ENCODE assay signal across 21 cellular contexts in genomic region chr15:57526615-57527014, GRCh38.
A peak's percentile ranks its signal among the peaks of the same experiment; 100 is the strongest.
DNase-seq lines count a peak whose midpoint lies in the region; ATAC-seq and TF ChIP-seq lines count a peak whose summit lies in the region.
"Had no signal": no experiment of that assay in that cellular context is flagged by ENCODE, and none has a peak within 500 bp of the region (broad histone marks: within the 10 kb centered on the region; RNA-seq: fewer than 3 reads in every experiment).

No MANE protein-coding gene starts in this region.

- H3K14ac ChIP-seq in neuronal stem cell (ENCODE audit: low read length), result no peak overlapping the region

- TF ChIP-seq CTCF in cardiac muscle cell (IDR thresholded peaks at IDR 0.05; ENCODE audit: low read depth, low read length) (no peak), left ventricle myocardium inferior (IDR thresholded peaks at IDR 0.05; ENCODE audit: borderline replicate concordance) (no peak), vagina (IDR thresholded peaks at IDR 0.05) (no peak)

- no CpG with 5 or more reads among the region's 5 CpGs for WGBS in neuronal stem cell (ENCODE audit: extremely low coverage in 2 of 2, insufficient read length in 2 of 2, insufficient replicate concordance in 1 of 2), 2 donors

- H2BK5ac ChIP-seq in neuronal stem cell (ENCODE audit: low read length), result no peak overlapping the region

- H3K27ac ChIP-seq in cardiac muscle cell, result peak overlapping the region; percentile 3
- H3K27ac ChIP-seq in left ventricle myocardium inferior (replicated peaks), result no peak overlapping the region
- H3K27ac ChIP-seq in neuronal stem cell (replicated peaks; ENCODE audit: low read length), result no peak overlapping the region
- H3K27ac ChIP-seq in vagina, result peak overlapping the region; percentile 45
- H3K27ac ChIP-seq: BLaER1, SJCRH30 had no signal

- no peak overlapping the region for H2BK12ac ChIP-seq in neuronal stem cell (ENCODE audit: low read length)

- no peak overlapping the region for H4K91ac ChIP-seq in neuronal stem cell (ENCODE audit: low read depth, low read length, poor library complexity)

- H3K4me1 ChIP-seq in cardiac muscle cell (ENCODE audit: low read depth) (peaks cover 35% of the 10 kb centered on the region), left ventricle myocardium inferior (peaks cover 14% of the 10 kb centered on the region), neuronal stem cell (ENCODE audit: control insufficient read depth in 2 of 2, insufficient read depth in 1 of 2, low read depth in 1 of 2, low read length in 2 of 2) (peaks cover 0 to 4% of the 10 kb centered on the region in 2 donors), vagina (peaks cover 35% of the 10 kb centered on the region), HAP-1 (peaks cover 16% of the 10 kb centered on the region)

- no peak overlapping the region for H2BK120ac ChIP-seq in neuronal stem cell (ENCODE audit: low read depth, low read length)

- H3K36me3 ChIP-seq in cardiac muscle cell (peaks cover 58% of the 10 kb centered on the region), left ventricle myocardium inferior (no peaks in the 10 kb centered on the region), neuronal stem cell (replicated peaks in 1 of 2; ENCODE audit: control insufficient read depth in 2 of 2, insufficient read depth in 2 of 2, low read length in 2 of 2) (no peaks in the 10 kb centered on the region), vagina (no peaks in the 10 kb centered on the region), HAP-1 (replicated peaks) (no peaks in the 10 kb centered on the region)
- H3K36me3 ChIP-seq: BLaER1, SJCRH30 had no signal

- no peak overlapping the region for H4K8ac ChIP-seq in neuronal stem cell (ENCODE audit: low read depth, low read length)

- H3K9me3 ChIP-seq in cardiac muscle cell (ENCODE audit: low read depth) (no peaks in the 10 kb centered on the region), left ventricle myocardium inferior (replicated peaks) (no peaks in the 10 kb centered on the region), neuronal stem cell (replicated peaks in 1 of 2; ENCODE audit: control insufficient read depth in 2 of 2, insufficient read depth in 1 of 2, low read depth in 1 of 2, low read length in 2 of 2) (no peaks in the 10 kb centered on the region), vagina (no peaks in the 10 kb centered on the region), HAP-1 (no peaks in the 10 kb centered on the region)
- H3K9me3 ChIP-seq: BLaER1, SJCRH30 had no signal

- DNase-seq in cardiac muscle cell (ENCODE audit: low read depth in 1 of 2, low spot score in 1 of 2) (no peak), left ventricle myocardium inferior (no peak), neuronal stem cell (ENCODE audit: low spot score) (no peak), vagina (ENCODE audit: extremely low spot score in 2 of 2) (no peak), DMS 273 (lab: John Stamatoyannopoulos, UW; ENCODE audit: unreplicated experiment) (no peak), left cardiac atrium (no peak), HAP-1 (ENCODE audit: low spot score in 2 of 2) (no peak)
- DNase-seq: 8988T; CD4-positive, alpha-beta T cell; HCEC 1CT; KG1; MM.1S; NCI-H1694; NCI-H2029 treated with DMSO at 0.1 percent for 48 hours; NCI-H2171; NCI-H226; NCI-H774; PC-3; SJCRH30 had no signal

- H3K18ac ChIP-seq in neuronal stem cell (ENCODE audit: low read length), result peak overlapping the region; percentile 15

- H2BK15ac ChIP-seq in neuronal stem cell (ENCODE audit: low read length), result no peak overlapping the region

- no peak overlapping the region for H3K23ac ChIP-seq in neuronal stem cell (ENCODE audit: low read depth, low read length, poor library complexity)

- no peak overlapping the region for H2AK5ac ChIP-seq in neuronal stem cell (ENCODE audit: low read depth, low read length)

- H3K27me3 ChIP-seq in cardiac muscle cell, result no peaks in the 10 kb centered on the region
- no peaks in the 10 kb centered on the region for H3K27me3 ChIP-seq in left ventricle myocardium inferior (ENCODE audit: low read depth)
- H3K27me3 ChIP-seq in neuronal stem cell (ENCODE audit: control insufficient read depth in 3 of 3, insufficient read depth in 3 of 3, low read depth in 1 of 3, low read length in 3 of 3), result no peaks in the 10 kb centered on the region
- no peaks in the 10 kb centered on the region for H3K27me3 ChIP-seq in vagina
- no peaks in the 10 kb centered on the region for H3K27me3 ChIP-seq in HAP-1 (ENCODE audit: low read depth)
- H3K27me3 ChIP-seq: BLaER1, SJCRH30 had no signal

- no peak overlapping the region for H3K4ac ChIP-seq in neuronal stem cell (ENCODE audit: low read length)

- TF ChIP-seq POLR2A in vagina (IDR thresholded peaks at IDR 0.05), result no peak

- H3K4me2 ChIP-seq in neuronal stem cell (ENCODE audit: insufficient read depth, low read length, poor library complexity, severe bottlenecking), result no peak overlapping the region

- no peaks in the 10 kb centered on the region for H3K79me1 ChIP-seq in neuronal stem cell (ENCODE audit: low read depth, low read length)

- in situ Hi-C loops in HAP-1 (cut with MboI; ENCODE audit: low sequenced_read_pairs), result loop anchor here (25.0 kb wide), 1 partner anchor 1039 kb away; no protein-coding TSS in a partner anchor

- H3K4me3 ChIP-seq in cardiac muscle cell, result no peak overlapping the region
- H3K4me3 ChIP-seq in left ventricle myocardium inferior, result no peak overlapping the region
- H3K4me3 ChIP-seq in neuronal stem cell (ENCODE audit: low read length in 2 of 2), result no peak overlapping the region
- no peak overlapping the region for H3K4me3 ChIP-seq in vagina
- no peak overlapping the region for H3K4me3 ChIP-seq in HAP-1
- H3K4me3 ChIP-seq: BLaER1, SJCRH30 had no signal

- H3K9ac ChIP-seq in neuronal stem cell (ENCODE audit: low read depth, low read length, poor library complexity), result no peak overlapping the region
- H3K9ac ChIP-seq: BLaER1 had no signal

- H2AFZ ChIP-seq in neuronal stem cell (ENCODE audit: low read length), result no peak overlapping the region

- intact Hi-C loops in left ventricle myocardium inferior (cut with micrococcal nuclease) (loop anchor here (2.0 kb wide), 1 partner anchor 186 kb away; no protein-coding TSS in a partner anchor), vagina (cut with DNase I) (loop anchor here (10.0 kb wide), 1 partner anchor 382 kb away; no protein-coding TSS in a partner anchor), left cardiac atrium (cut with DNase I) (loop anchor here (2.0 to 10.0 kb wide), 2 partner anchors 186 to 382 kb away; no protein-coding TSS in a partner anchor)

- ATAC-seq in esophagus mucosa (peak; percentile 52), left cardiac atrium (no peak)

Comparison
In these comparisons a context has a peak if more than half of its experiments do, and no peak if none do; other contexts are left out.
1. H3K27ac ChIP-seq: peak in cardiac muscle cell (single experiment) and vagina (single experiment); none in left ventricle myocardium inferior (single experiment) and neuronal stem cell (single experiment).